ENCODE assay signal across 8 cellular contexts in the genomic region with DNA sequence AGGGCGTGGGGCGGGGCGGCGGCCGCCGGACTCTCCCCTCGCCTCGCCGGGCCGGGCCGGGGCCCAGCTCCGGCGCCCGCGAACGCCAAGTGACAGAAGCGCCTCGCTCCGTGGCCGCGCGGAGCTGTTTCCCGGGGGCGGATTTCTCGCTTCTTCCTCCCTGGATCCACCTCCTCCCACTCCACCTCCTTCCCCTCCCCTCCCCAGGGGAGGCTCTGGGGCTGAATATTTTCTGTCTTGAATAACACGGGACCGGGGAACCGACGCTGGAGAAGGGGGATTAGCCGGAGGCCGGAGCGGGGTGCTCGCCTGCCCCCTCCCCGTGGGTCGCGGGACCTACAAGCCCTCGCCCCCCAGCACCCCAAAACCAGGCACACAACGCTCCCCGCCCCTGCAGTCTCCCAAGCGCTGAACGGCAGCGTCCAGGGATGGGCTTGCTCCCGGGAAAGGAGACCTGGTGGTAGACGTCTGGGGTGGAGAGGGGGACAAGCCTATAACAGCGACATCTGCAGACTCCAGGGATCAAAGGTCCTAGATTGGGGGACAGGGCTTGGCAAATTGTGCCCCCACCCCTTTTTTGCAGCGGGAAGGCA. TPM values are rescaled to one million over a fixed set of nuclear protein-coding genes. Genes with fewer than 3 reads are reported as not detected.
DNase-seq lines count a peak whose midpoint lies in the region; ATAC-seq lines count a peak whose summit lies in the region.

A gene (minus strand): TSS at position 100 of the 593 bp plus-strand sequence. CDS start 1,988 bp downstream, outside the sequence.

- H3K4me3 Mint-ChIP-seq in activated T-cell treated with anti-CD3 and anti-CD28 coated beads, Interleukin-2, amount 50 U/mL, for 4 hours = peak within 1 kb of the TSS; percentile 91

- H3K4me1 Mint-ChIP-seq in activated T-cell treated with anti-CD3 and anti-CD28 coated beads, Interleukin-2, amount 50 U/mL, for 4 hours (ENCODE audit: low read depth) = peaks cover 23% of the 10 kb centered on the region

- peak; percentile 16 to 44 for DNase-seq in NOMO-1 (lab: John Stamatoyannopoulos, UW; ENCODE audit: unreplicated experiment in 2 of 2)
- DNase-seq in NOMO-1 treated with dmso at 0.1 percent for 144 hours (lab: John Stamatoyannopoulos, UW; ENCODE audit: unreplicated experiment) = no peak
- DNase-seq in NCI-H446 (lab: John Stamatoyannopoulos, UW) = peak; percentile 35 to 62
- peak; percentile 13 for DNase-seq in activated T-cell treated with anti-CD3 and anti-CD28 coated beads, Interleukin-2, amount 50 U/mL, for 4 hours

- no peaks in the 10 kb centered on the region for H3K27me3 Mint-ChIP-seq in activated T-cell treated with anti-CD3 and anti-CD28 coated beads, Interleukin-2, amount 50 U/mL, for 4 hours (ENCODE audit: low read depth)

- H3K9ac ChIP-seq in mucosa of rectum (ENCODE audit: low read depth in 1 of 2, low read length in 2 of 2) (peak within 1 kb of the TSS; percentile 94 to 96), stomach smooth muscle (ENCODE audit: low read length in 2 of 2) (peak within 1 kb of the TSS; percentile 80 to 84)

- H3K9me3 ChIP-seq in mucosa of rectum (ENCODE audit: control insufficient read depth in 2 of 2, low read length in 2 of 2) (no peaks in the 10 kb centered on the region), stomach smooth muscle (ENCODE audit: control insufficient read depth in 2 of 2, low read length in 2 of 2) (no peaks in the 10 kb centered on the region)

- ATAC-seq in HG02885 (IDR thresholded peaks at IDR 0.05; ENCODE audit: poor library complexity, unreplicated experiment) = peak; percentile 34
- ATAC-seq in activated T-cell treated with anti-CD3 and anti-CD28 coated beads, Interleukin-2, amount 50 U/mL, for 4 hours = peak; percentile 15
- ATAC-seq in esophagus mucosa = peak; percentile 53

- no peaks in the 10 kb centered on the region for H3K36me3 Mint-ChIP-seq in activated T-cell treated with anti-CD3 and anti-CD28 coated beads, Interleukin-2, amount 50 U/mL, for 4 hours (ENCODE audit: insufficient read depth)

- H3K4me3 ChIP-seq in mucosa of rectum (ENCODE audit: low read length in 2 of 2) (peak within 1 kb of the TSS; percentile 94 to 97), stomach smooth muscle (ENCODE audit: low read length in 2 of 2) (peak within 1 kb of the TSS; percentile 94 to 98)

- H3K27me3 ChIP-seq in mucosa of rectum (ENCODE audit: control insufficient read depth in 2 of 2, insufficient read depth in 2 of 2, low read length in 2 of 2) (no peaks in the 10 kb centered on the region), stomach smooth muscle (ENCODE audit: control insufficient read depth in 1 of 2, insufficient read depth in 2 of 2, low read length in 2 of 2) (no peaks in the 10 kb centered on the region)

- H3K27ac ChIP-seq in mucosa of rectum (ENCODE audit: low read depth in 2 of 2, low read length in 2 of 2) = peak within 1 kb of the TSS; percentile 98
- H3K27ac ChIP-seq in stomach smooth muscle (ENCODE audit: low read length) = peak within 1 kb of the TSS; percentile 89

- no peaks in the 10 kb centered on the region for H3K9me3 Mint-ChIP-seq in activated T-cell treated with anti-CD3 and anti-CD28 coated beads, Interleukin-2, amount 50 U/mL, for 4 hours

- H3K36me3 ChIP-seq in mucosa of rectum (ENCODE audit: control insufficient read depth in 2 of 2, insufficient read depth in 2 of 2, low read length in 2 of 2) = no peaks in the 10 kb centered on the region
- no peaks in the 10 kb centered on the region for H3K36me3 ChIP-seq in stomach smooth muscle (ENCODE audit: control insufficient read depth in 2 of 2, insufficient read depth in 2 of 2, low read length in 2 of 2)

- H3K4me1 ChIP-seq in mucosa of rectum (ENCODE audit: control insufficient read depth in 2 of 2, insufficient read depth in 2 of 2, low read length in 2 of 2) (peaks cover 9 to 31% of the 10 kb centered on the region in 2 donors), stomach smooth muscle (ENCODE audit: control insufficient read depth, insufficient read depth, low read length) (peaks cover 9% of the 10 kb centered on the region)

RNA-seq across cellular contexts. Expression of the gene that starts here (rescaled TPM):
- total RNA-seq in activated T-cell treated with anti-CD3 and anti-CD28 coated beads, Interleukin-2, amount 50 U/mL, for 4 hours = 10 to 100 TPM; 11.4 to 15.8 (median 12.7) TPM
- total RNA-seq in esophagus mucosa = 40.1 TPM
